In the genomic region with DNA sequence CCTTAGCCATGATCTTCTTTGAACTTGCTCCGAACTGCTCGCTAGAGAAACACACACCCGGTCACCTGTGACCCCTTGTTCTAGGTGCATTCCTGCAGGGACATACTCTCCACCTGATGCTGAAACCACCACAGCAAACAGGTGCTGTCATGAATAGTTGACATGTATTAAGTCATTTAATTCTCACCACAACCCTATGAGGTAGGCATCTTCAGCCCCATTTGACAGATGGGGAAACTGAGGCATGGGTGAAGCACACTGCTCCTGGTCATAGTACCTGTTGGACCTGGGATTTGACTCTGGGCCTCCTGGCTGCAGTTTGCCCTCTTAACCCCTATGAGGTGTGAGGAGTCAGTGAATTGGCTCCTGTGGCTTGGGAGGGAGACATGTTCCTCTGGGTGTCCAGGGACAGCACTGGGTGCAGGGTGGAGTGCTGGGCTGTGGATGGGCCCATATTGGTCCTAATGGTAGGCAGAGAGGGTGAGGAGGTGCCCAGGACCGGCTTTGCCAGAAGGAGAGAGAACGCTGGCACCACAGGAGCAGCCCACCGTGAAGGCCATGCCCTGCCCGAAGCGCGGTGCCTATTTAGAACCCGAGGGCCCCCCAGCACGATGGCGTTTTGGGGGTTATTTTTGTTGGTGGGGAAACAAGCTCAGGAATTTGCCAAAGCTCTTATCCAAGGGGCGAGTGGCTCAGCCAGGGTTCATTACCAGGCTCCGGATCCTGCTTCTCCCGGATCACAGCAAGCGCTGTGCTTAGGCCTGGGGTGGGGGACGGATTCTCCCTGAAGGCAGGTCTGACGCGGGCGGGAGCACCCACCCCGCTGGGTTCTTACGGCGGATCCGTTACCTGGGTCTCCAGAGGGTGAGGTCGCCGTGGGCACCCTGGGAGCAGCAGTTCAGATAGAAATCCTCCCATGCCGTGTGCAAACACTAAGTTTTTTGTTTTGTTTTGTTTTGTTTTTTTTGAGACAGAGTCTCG, we compare ENCODE assay signal across 1 cellular context.
TF ChIP-seq lines count a peak whose summit lies in the region.

No MANE protein-coding gene starts in this region.

TF ChIP-seq in K562, 482 proteins besides CTCF, POLR2A, EP300 and RAD21 (continued from another document):
- TF ChIP-seq, protein P1, sequence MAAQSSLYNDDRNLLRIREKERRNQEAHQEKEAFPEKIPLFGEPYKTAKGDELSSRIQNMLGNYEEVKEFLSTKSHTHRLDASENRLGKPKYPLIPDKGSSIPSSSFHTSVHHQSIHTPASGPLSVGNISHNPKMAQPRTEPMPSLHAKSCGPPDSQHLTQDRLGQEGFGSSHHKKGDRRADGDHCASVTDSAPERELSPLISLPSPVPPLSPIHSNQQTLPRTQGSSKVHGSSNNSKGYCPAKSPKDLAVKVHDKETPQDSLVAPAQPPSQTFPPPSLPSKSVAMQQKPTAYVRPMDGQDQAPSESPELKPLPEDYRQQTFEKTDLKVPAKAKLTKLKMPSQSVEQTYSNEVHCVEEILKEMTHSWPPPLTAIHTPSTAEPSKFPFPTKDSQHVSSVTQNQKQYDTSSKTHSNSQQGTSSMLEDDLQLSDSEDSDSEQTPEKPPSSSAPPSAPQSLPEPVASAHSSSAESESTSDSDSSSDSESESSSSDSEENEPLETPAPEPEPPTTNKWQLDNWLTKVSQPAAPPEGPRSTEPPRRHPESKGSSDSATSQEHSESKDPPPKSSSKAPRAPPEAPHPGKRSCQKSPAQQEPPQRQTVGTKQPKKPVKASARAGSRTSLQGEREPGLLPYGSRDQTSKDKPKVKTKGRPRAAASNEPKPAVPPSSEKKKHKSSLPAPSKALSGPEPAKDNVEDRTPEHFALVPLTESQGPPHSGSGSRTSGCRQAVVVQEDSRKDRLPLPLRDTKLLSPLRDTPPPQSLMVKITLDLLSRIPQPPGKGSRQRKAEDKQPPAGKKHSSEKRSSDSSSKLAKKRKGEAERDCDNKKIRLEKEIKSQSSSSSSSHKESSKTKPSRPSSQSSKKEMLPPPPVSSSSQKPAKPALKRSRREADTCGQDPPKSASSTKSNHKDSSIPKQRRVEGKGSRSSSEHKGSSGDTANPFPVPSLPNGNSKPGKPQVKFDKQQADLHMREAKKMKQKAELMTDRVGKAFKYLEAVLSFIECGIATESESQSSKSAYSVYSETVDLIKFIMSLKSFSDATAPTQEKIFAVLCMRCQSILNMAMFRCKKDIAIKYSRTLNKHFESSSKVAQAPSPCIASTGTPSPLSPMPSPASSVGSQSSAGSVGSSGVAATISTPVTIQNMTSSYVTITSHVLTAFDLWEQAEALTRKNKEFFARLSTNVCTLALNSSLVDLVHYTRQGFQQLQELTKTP (IDR thresholded peaks at IDR 0.05; ENCODE audit: low read depth in 1 of 2, partially characterized antibody in 2 of 2): no peak
